In genomic region chr1:21160263-21160662, GRCh38 we compare ENCODE assay signal across 19 cellular contexts. TPM values are rescaled to one million over a fixed set of nuclear protein-coding genes. Genes with fewer than 3 reads are reported as not detected.
DNase-seq lines count a peak whose midpoint lies in the region; ATAC-seq, FAIRE-seq and TF ChIP-seq lines count a peak whose summit lies in the region.
"Had no signal": no experiment of that assay in that cellular context is flagged by ENCODE, and none has a peak within 500 bp of the region (broad histone marks: within the 10 kb centered on the region; RNA-seq: fewer than 3 reads in every experiment).

No MANE protein-coding gene starts in this region.

- TF ChIP-seq CTCF in K562 (IDR thresholded peaks at IDR 0.05 in 2 of 3, conservative IDR thresholded peaks at IDR 0.05 in 1 of 3; ENCODE audit: insufficient read depth in 2 of 3, low read depth in 1 of 3, low read length in 3 of 3): no peak

- no peak for FAIRE-seq in K562 (lab: Jason Lieb, UNC)
- FAIRE-seq: G401.6, GM12892, H54 had no signal

- peaks cover 38% of the 10 kb centered on the region for H3K79me2 ChIP-seq in K562 (ENCODE audit: control insufficient read depth, insufficient read depth, low read length)

- CTCF ChIA-PET in K562 (lab: Yijun Ruan, JAX; ENCODE audit: low intra/inter-chr PET ratio): no interaction called here

- 86% methylated on average over 1 of the region's 1 CpG for whole genome bisulfite sequencing in K562 (ENCODE audit: insufficient coverage, low coverage, missing lambda C conversion rate)

- in situ Hi-C loops in K562 (cut with MboI): no loop called here

- H2AFZ ChIP-seq in K562 (ENCODE audit: low read depth, low read length): no peak overlapping the region

- H3K4me1 Mint-ChIP-seq in T-helper 2 cell treated with Interferon-gamma antibody and Interleukin-4, amounts not matched to agents 5 μg/mL and 100 μg/mL, for 36 hours (ENCODE audit: low read depth): peaks cover 22% of the 10 kb centered on the region
- H3K4me1 Mint-ChIP-seq in memory B cell: peaks cover 23% of the 10 kb centered on the region

- no TSS peak for BruUV-seq in K562 (replicated peaks; lab: Mats Ljungman, UMichigan)

- H3K27me3 ChIP-seq in K562 (ENCODE audit: control insufficient read depth in 2 of 2, insufficient read depth in 2 of 2, low read length in 2 of 2): no peaks in the 10 kb centered on the region

- H3K36me3 ChIP-seq in K562 (ENCODE audit: control insufficient read depth, insufficient read depth, low read length): peaks cover 3% of the 10 kb centered on the region; the same call in 2 of the 3 replicates

- no peak for TF ChIP-seq EP300 in K562 (IDR thresholded peaks at IDR 0.05; ENCODE audit: low read length)

- no peaks in the 10 kb centered on the region for H3K27me3 Mint-ChIP-seq in T-helper 2 cell treated with Interferon-gamma antibody and Interleukin-4, amounts not matched to agents 5 μg/mL and 100 μg/mL, for 36 hours (ENCODE audit: low read depth)
- no peaks in the 10 kb centered on the region for H3K27me3 Mint-ChIP-seq in memory B cell
- H3K27me3 Mint-ChIP-seq: CD4-positive, alpha-beta memory T cell had no signal

- H3K4me3 ChIP-seq in K562: no peak overlapping the region
- H3K4me3 ChIP-seq: HAP-1 had no signal

- peak; percentile 4 for DNase-seq in NCI-H226
- DNase-seq in T-helper 2 cell treated with Interferon-gamma antibody and Interleukin-4, amounts not matched to agents 5 μg/mL and 100 μg/mL, for 36 hours (ENCODE audit: low spot score): no peak
- no peak for DNase-seq in K562 (ENCODE audit: extremely low read depth in 1 of 4, low spot score in 3 of 4)
- DNase-seq in memory B cell (ENCODE audit: low spot score in 2 of 2): no peak
- no peak for DNase-seq in anterior cingulate cortex (lab: John Stamatoyannopoulos, UW)
- DNase-seq: C1 segment of cervical spinal cord; Calu3; CD4-positive, alpha-beta memory T cell; COR-L47; DMS53; DMS79 treated with DMSO at 0.1 percent for 48 hours; GOT3; HFFc6 had no signal

- H3K9ac ChIP-seq in K562 (ENCODE audit: insufficient read depth in 1 of 2, low read depth in 2 of 2, low read length in 2 of 2): no peak overlapping the region

- peaks cover 0 to 4% of the 10 kb centered on the region in 2 experiments; a peak in 1 of 5 replicates for H3K4me1 ChIP-seq in K562 (replicated peaks in 1 of 2; ENCODE audit: control insufficient read depth in 2 of 2, insufficient read depth in 2 of 2, low read length in 2 of 2)
- H3K4me1 ChIP-seq: HAP-1 had no signal

- H3K9me1 ChIP-seq in K562 (ENCODE audit: control insufficient read depth, insufficient read depth, low read length): no peaks in the 10 kb centered on the region

- no peak for ATAC-seq in K562
- no peak for ATAC-seq in memory B cell (ENCODE audit: low read depth)
- ATAC-seq in HG03097 (IDR thresholded peaks at IDR 0.05; ENCODE audit: low FRiP score, unreplicated experiment): no peak
- no peak for ATAC-seq in HG03095 (IDR thresholded peaks at IDR 0.05; ENCODE audit: unreplicated experiment)

- no peak overlapping the region for H3K4me3 Mint-ChIP-seq in T-helper 2 cell treated with Interferon-gamma antibody and Interleukin-4, amounts not matched to agents 5 μg/mL and 100 μg/mL, for 36 hours
- H3K4me3 Mint-ChIP-seq in memory B cell: no peak overlapping the region
- H3K4me3 Mint-ChIP-seq: CD4-positive, alpha-beta memory T cell; HFFc6 had no signal

- no peak for TF ChIP-seq POLR2A in K562 (conservative IDR thresholded peaks at IDR 0.05)

- H3K36me3 Mint-ChIP-seq in T-helper 2 cell treated with Interferon-gamma antibody and Interleukin-4, amounts not matched to agents 5 μg/mL and 100 μg/mL, for 36 hours (ENCODE audit: low read depth): peaks cover 30% of the 10 kb centered on the region
- peaks cover 22% of the 10 kb centered on the region for H3K36me3 Mint-ChIP-seq in memory B cell

- TF ChIP-seq RAD21 in K562 (CRISPR knock-in tag; conservative IDR thresholded peaks at IDR 0.05 in 1 of 2, IDR thresholded peaks at IDR 0.05 in 1 of 2): no peak

- no peak overlapping the region for H3K27ac ChIP-seq in K562 (ENCODE audit: extremely low read depth, low read depth, low read length)

- intact Hi-C loops in K562 (cut with micrococcal nuclease): no loop called here

- POLR2A ChIA-PET in K562 (lab: Yijun Ruan, JAX): interaction anchor here (0.7 to 2.2 kb wide), 3 partner anchors 9 to 1079 kb away, joined by 3 to 7 read pairs (median 3); no protein-coding TSS in a partner anchor

- no peaks in the 10 kb centered on the region for H4K20me1 ChIP-seq in K562 (replicated peaks; ENCODE audit: control insufficient read depth, insufficient read depth, low read length)

- H3K27ac Mint-ChIP-seq in T-helper 2 cell treated with Interferon-gamma antibody and Interleukin-4, amounts not matched to agents 5 μg/mL and 100 μg/mL, for 36 hours: peak overlapping the region; percentile 37
- H3K27ac Mint-ChIP-seq in memory B cell: peak overlapping the region; percentile 42
- H3K27ac Mint-ChIP-seq: HFFc6 had no signal

- H3K9me3 ChIP-seq in K562 (replicated peaks; ENCODE audit: control insufficient read depth, insufficient read depth, low read depth, low read length): no peaks in the 10 kb centered on the region
- H3K9me3 ChIP-seq: HAP-1 had no signal

- no peak overlapping the region for H3K4me2 ChIP-seq in K562 (ENCODE audit: insufficient read depth, low read length)

- no peaks in the 10 kb centered on the region for H3K9me3 Mint-ChIP-seq in T-helper 2 cell treated with Interferon-gamma antibody and Interleukin-4, amounts not matched to agents 5 μg/mL and 100 μg/mL, for 36 hours
- H3K9me3 Mint-ChIP-seq in memory B cell: no peaks in the 10 kb centered on the region
- H3K9me3 Mint-ChIP-seq: CD4-positive, alpha-beta memory T cell; HFFc6 had no signal

TF ChIP-seq in K562, 482 proteins besides CTCF, POLR2A, EP300 and RAD21:
- peak; percentile 76 for TF ChIP-seq ZNF316 (IDR thresholded peaks at IDR 0.05)
- TF ChIP-seq MAFG (tag; conservative IDR thresholded peaks at IDR 0.05): 0 out of 2 replicates have a peak, but pooled peaks have one; percentile 27
- peak; percentile 57; the same call in 1 of the 2 replicates for TF ChIP-seq C11orf30 (IDR thresholded peaks at IDR 0.05; ENCODE audit: low read depth)
- no peak for TF ChIP-seq EHMT2 (IDR thresholded peaks at IDR 0.05)
TF ChIP-seq in K562: peak in this region for 3.

RNA-seq across cellular contexts. Expression of gene EIF4G3, which starts 16.4 kb away (rescaled TPM):
- 99.6 and 192 TPM in 2 replicates for total RNA-seq in K562 (2011; cell fraction: chromatin; rRNA removed; ENCODE audit: low replicate concordance)
- total RNA-seq in K562 (2011; cell fraction: nucleolus; rRNA removed): 45.0 and 54.6 TPM in 2 replicates
- 105 and 159 TPM in 2 replicates for total RNA-seq in K562 (2011; cell fraction: nucleoplasm; rRNA removed)
- total RNA-seq in K562 (2014; rRNA removed): 19.0 and 19.7 TPM in 2 replicates
- 31.2 and 32.8 TPM in 2 replicates for total RNA-seq in K562 (2014; rRNA removed; fragmentation: Illumina TruSeq; extraction: Trizol)
- total RNA-seq in K562 (2015; rRNA removed; fragmentation: Illumina TruSeq; extraction: Trizol): 29.7 and 33.1 TPM in 2 replicates
- total RNA-seq in K562 (2021): 35.9 and 38.7 TPM in 2 replicates
- 32.1 and 39.1 TPM in 2 replicates for polyA plus RNA-seq in K562 (2011; rRNA removed)
- 31.9 and 38.3 TPM in 2 replicates for polyA plus RNA-seq in K562 (2011; cell fraction: cytosol; rRNA removed)
- polyA plus RNA-seq in K562 (2011; cell fraction: nucleus; rRNA removed): 64.3 and 72.5 TPM in 2 replicates
- polyA plus RNA-seq in K562 (2012): 25.9 and 36.4 TPM in 2 replicates
- 34.5 and 40.5 TPM in 2 replicates for polyA plus RNA-seq in K562 (2014; fragmentation: Illumina TruSeq; extraction: Trizol)
- 10 to 100 TPM in 1 of 2 experiments, 1 to 10 TPM in 1; 6.7 to 10.1 TPM for polyA plus RNA-seq in K562 (2014; fragmentation: Nextera tagmentation; extraction: Ambion mirVana)
- 36.3 and 38.0 TPM in 2 replicates for polyA plus RNA-seq in K562 (2014; rRNA removed)
- 39.2 and 45.5 TPM in 2 replicates for polyA minus RNA-seq in K562 (2011; rRNA and poly(A)+ RNA removed)
- polyA minus RNA-seq in K562 (2011; cell fraction: cytosol; rRNA and poly(A)+ RNA removed): 17.7 and 22.1 TPM in 2 replicates
- polyA minus RNA-seq in K562 (2011; cell fraction: nucleus; rRNA and poly(A)+ RNA removed): 27.6 and 40.3 TPM in 2 replicates
